In the genomic region with DNA sequence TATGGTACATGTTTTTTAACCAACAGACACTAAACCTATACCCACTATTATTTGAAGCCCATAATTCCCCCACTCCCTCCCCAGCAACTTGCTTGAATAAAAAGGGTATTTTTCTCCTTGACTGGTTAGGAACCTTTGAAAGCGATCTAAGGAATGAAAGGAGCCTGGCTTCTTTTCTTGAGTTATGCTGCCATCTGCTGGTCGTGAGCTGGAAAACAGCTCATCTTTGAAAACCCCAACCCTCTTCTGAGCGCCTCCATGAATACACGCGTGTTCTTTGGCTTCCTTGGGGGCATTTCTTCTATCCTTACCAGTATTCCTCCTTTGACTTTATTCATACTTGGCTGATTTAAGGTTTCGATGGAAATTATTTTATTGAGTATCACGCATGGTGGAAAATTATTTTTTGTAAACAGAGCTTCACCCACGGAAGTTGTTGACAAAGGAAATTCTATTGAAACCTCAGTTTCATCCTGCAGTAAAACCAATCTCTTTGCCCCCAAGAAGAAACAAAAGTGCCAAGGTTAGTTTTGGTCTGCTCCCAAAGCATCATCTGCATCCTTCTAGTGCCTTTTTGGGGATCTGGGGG, we compare ENCODE assay signal across 8 cellular contexts.
DNase-seq lines count a peak whose midpoint lies in the region; ATAC-seq, FAIRE-seq and TF ChIP-seq lines count a peak whose summit lies in the region.

No MANE protein-coding gene starts in this region.

- FAIRE-seq in A204.1 (lab: Jason Lieb, UNC), result peak; percentile 74

- in situ Hi-C loops in GM13977 (cut with MboI; ENCODE audit: low pct_unique_long_range_greater_than_20kb, low sequenced_read_pairs, unreplicated experiment), result no loop called here

- DNase-seq in GM13977 (ENCODE audit: low spot score) (peak; percentile 57), SJCRH30 (peak; percentile 36 to 79), glomerular endothelial cell (ENCODE audit: extremely low read depth, low read depth, low spot score) (peak; percentile 60), progenitor cell of endocrine pancreas (ENCODE audit: low spot score, unreplicated experiment) (peak; percentile 42), aorta (no peak)
- peak; percentile 74 for DNase-seq in activated naive CD4-positive, alpha-beta T cell treated with anti-CD3 and anti-CD28 coated beads, Interleukin-2, amount 10 ng/mL, durations not matched to agents 7 days and 5 days

- no peaks in the 10 kb centered on the region for H3K36me3 Mint-ChIP-seq in activated naive CD4-positive, alpha-beta T cell treated with anti-CD3 and anti-CD28 coated beads, Interleukin-2, amount 10 ng/mL, durations not matched to agents 7 days and 5 days
- H3K36me3 Mint-ChIP-seq in progenitor cell of endocrine pancreas (ENCODE audit: insufficient read depth), result no peaks in the 10 kb centered on the region

- H2AFZ ChIP-seq in Loucy (ENCODE audit: low read length), result peak overlapping the region; percentile 91

- H3K79me2 ChIP-seq in Loucy (ENCODE audit: insufficient read depth, low read length), result no peaks in the 10 kb centered on the region

- ATAC-seq in aorta (ENCODE audit: low FRiP score), result peak; percentile 87

- H3K4me3 ChIP-seq in Loucy (ENCODE audit: low read length, poor library complexity, severe bottlenecking) (peak overlapping the region; percentile 51), SJCRH30 (no peak overlapping the region), aorta (ENCODE audit: low read length in 2 of 2) (no peak overlapping the region)

- no peaks in the 10 kb centered on the region for H3F3A ChIP-seq in Loucy (ENCODE audit: low read depth)

- peaks cover 51% of the 10 kb centered on the region for H3K27me3 Mint-ChIP-seq in activated naive CD4-positive, alpha-beta T cell treated with anti-CD3 and anti-CD28 coated beads, Interleukin-2, amount 10 ng/mL, durations not matched to agents 7 days and 5 days
- H3K27me3 Mint-ChIP-seq in progenitor cell of endocrine pancreas, result peaks cover 39% of the 10 kb centered on the region

- H3K27me3 ChIP-seq in Loucy (ENCODE audit: insufficient read depth, low read length, poor library complexity, severe bottlenecking), result no peaks in the 10 kb centered on the region
- no peaks in the 10 kb centered on the region for H3K27me3 ChIP-seq in SJCRH30
- H3K27me3 ChIP-seq in aorta (ENCODE audit: control insufficient read depth in 1 of 2, insufficient read depth in 2 of 2, low read length in 1 of 2), result no peaks in the 10 kb centered on the region

- H3K36me3 ChIP-seq in Loucy (ENCODE audit: insufficient read depth, low read length) (no peaks in the 10 kb centered on the region), SJCRH30 (no peaks in the 10 kb centered on the region), aorta (ENCODE audit: control insufficient read depth in 1 of 2, insufficient read depth in 2 of 2, low read length in 1 of 2) (no peaks in the 10 kb centered on the region)

- 4% methylated on average over 8 of the region's 8 CpGs for WGBS in aorta, 2 donors

- H3K4me2 ChIP-seq in Loucy (ENCODE audit: low read depth, low read length, poor library complexity, severe bottlenecking), result peak overlapping the region; percentile 63

- intact Hi-C loops in aorta (cut with DNase I), result loop anchor here (1.0 to 10.0 kb wide), 4 partner anchors 215 to 314 kb away; no protein-coding TSS in a partner anchor

- no peak overlapping the region for H3K27ac ChIP-seq in SJCRH30
- no peak overlapping the region for H3K27ac ChIP-seq in aorta (ENCODE audit: low read depth in 1 of 2, low read length in 2 of 2)

- H3K27ac Mint-ChIP-seq in activated naive CD4-positive, alpha-beta T cell treated with anti-CD3 and anti-CD28 coated beads, Interleukin-2, amount 10 ng/mL, durations not matched to agents 7 days and 5 days, result no peak overlapping the region
- H3K27ac Mint-ChIP-seq in progenitor cell of endocrine pancreas, result no peak overlapping the region

- no peaks in the 10 kb centered on the region for H4K20me1 ChIP-seq in Loucy (ENCODE audit: insufficient read depth, low read length, poor library complexity, severe bottlenecking)

- TF ChIP-seq CTCF in GM13977 (IDR thresholded peaks at IDR 0.05; ENCODE audit: extremely low read depth, insufficient read depth, missing control alignments), result peak; percentile 80
- peak; percentile 93 for TF ChIP-seq CTCF in Loucy (conservative IDR thresholded peaks at IDR 0.05; ENCODE audit: low read length)
- peak; percentile 88 for TF ChIP-seq CTCF in progenitor cell of endocrine pancreas (IDR thresholded peaks at IDR 0.05; ENCODE audit: unreplicated experiment)

- no peaks in the 10 kb centered on the region for H3K9me2 ChIP-seq in Loucy (replicated peaks; ENCODE audit: low read depth, low read length)

- peak overlapping the region; percentile 29 for H3K9ac ChIP-seq in Loucy (ENCODE audit: low read depth, low read length, poor library complexity, severe bottlenecking)

- peak overlapping the region; percentile 19 for H3K4me3 Mint-ChIP-seq in activated naive CD4-positive, alpha-beta T cell treated with anti-CD3 and anti-CD28 coated beads, Interleukin-2, amount 10 ng/mL, durations not matched to agents 7 days and 5 days
- H3K4me3 Mint-ChIP-seq in progenitor cell of endocrine pancreas (ENCODE audit: low read depth), result no peak overlapping the region

- CTCF ChIA-PET in activated naive CD4-positive, alpha-beta T cell treated with anti-CD3 and anti-CD28 coated beads, Interleukin-2, amount 10 ng/mL, durations not matched to agents 7 days and 5 days (lab: Charles Lee), result interaction anchor here (0.7 to 3.4 kb wide), 24 partner anchors 14 to 654 kb away, joined by 3 to 41 read pairs (median 4); a partner anchor contains a TSS

- H3K4me1 ChIP-seq in Loucy (ENCODE audit: insufficient read depth, low read length, poor library complexity, severe bottlenecking) (peaks cover 4% of the 10 kb centered on the region), SJCRH30 (no peaks in the 10 kb centered on the region), aorta (ENCODE audit: control insufficient read depth in 1 of 2, insufficient read depth in 2 of 2, low read length in 2 of 2) (no peaks in the 10 kb centered on the region)

- H3K9me3 Mint-ChIP-seq in activated naive CD4-positive, alpha-beta T cell treated with anti-CD3 and anti-CD28 coated beads, Interleukin-2, amount 10 ng/mL, durations not matched to agents 7 days and 5 days, result peaks cover 5% of the 10 kb centered on the region
- H3K9me3 Mint-ChIP-seq in progenitor cell of endocrine pancreas (ENCODE audit: low read depth), result peaks cover 8% of the 10 kb centered on the region

- H3K9me3 ChIP-seq in Loucy (ENCODE audit: insufficient read depth, low read depth, low read length) (no peaks in the 10 kb centered on the region), SJCRH30 (replicated peaks) (no peaks in the 10 kb centered on the region), aorta (ENCODE audit: control insufficient read depth, low read length) (no peaks in the 10 kb centered on the region)

- H3K4me1 Mint-ChIP-seq in activated naive CD4-positive, alpha-beta T cell treated with anti-CD3 and anti-CD28 coated beads, Interleukin-2, amount 10 ng/mL, durations not matched to agents 7 days and 5 days, result peaks cover 13% of the 10 kb centered on the region
- no peaks in the 10 kb centered on the region for H3K4me1 Mint-ChIP-seq in progenitor cell of endocrine pancreas (ENCODE audit: low read depth)

Comparison
In these comparisons a context has a peak if more than half of its experiments do, and no peak if none do; other contexts are left out.
1. DNase-seq: peak in GM13977 (single experiment), SJCRH30 (2 of 2), activated naive CD4-positive, alpha-beta T cell treated with anti-CD3 and anti-CD28 coated beads, Interleukin-2, amount 10 ng/mL, durations not matched to agents 7 days and 5 days (single experiment), glomerular endothelial cell (single experiment) and progenitor cell of endocrine pancreas (single experiment); none in aorta (0 of 2).
2. Peak in every context shown above with its lines, with median percentiles within 50 percentile points of each other: CTCF ChIP-seq.